In the genomic region with DNA sequence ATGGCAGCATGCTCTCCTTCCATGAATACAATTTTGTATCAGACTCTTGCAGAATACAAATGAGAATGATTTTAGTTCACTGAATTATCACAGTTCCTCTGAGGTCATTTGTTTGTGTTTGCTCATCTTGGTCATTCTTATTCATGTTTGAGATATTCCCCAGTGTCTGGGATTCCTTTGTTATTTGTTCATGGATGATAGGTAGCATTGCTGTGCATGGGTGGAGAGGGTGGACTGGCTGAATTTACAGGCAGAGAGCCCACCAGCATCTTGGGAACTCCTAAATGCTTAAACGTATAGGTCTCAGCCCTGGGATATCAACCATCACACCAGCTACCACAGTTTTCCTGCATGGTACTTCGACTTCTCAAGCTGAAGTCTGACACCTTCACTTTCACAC, we compare ENCODE assay signal across 26 cellular contexts.
DNase-seq lines count a peak whose midpoint lies in the region; ATAC-seq and TF ChIP-seq lines count a peak whose summit lies in the region.
"Had no signal": no experiment of that assay in that cellular context is flagged by ENCODE, and none has a peak within 500 bp of the region (broad histone marks: within the 10 kb centered on the region; RNA-seq: fewer than 3 reads in every experiment).

No MANE protein-coding gene starts in this region.

- H3K27ac ChIP-seq in mammary epithelial cell (ENCODE audit: insufficient read depth, low read depth, low read length) (no peak overlapping the region), breast epithelium (no peak overlapping the region), substantia nigra (ENCODE audit: low read depth, low read length, poor library complexity, severe bottlenecking) (no peak overlapping the region), esophagus squamous epithelium (no peak overlapping the region)
- H3K27ac ChIP-seq: lower lobe of right lung, PC-9, right lobe of liver, tibial artery had no signal

- no peak for TF ChIP-seq CTCF in mammary epithelial cell (conservative IDR thresholded peaks at IDR 0.05 in 1 of 2, IDR thresholded peaks at IDR 0.05 in 1 of 2; ENCODE audit: extremely low read depth in 1 of 2, insufficient read depth in 1 of 2, low read depth in 1 of 2, low read length in 2 of 2)
- no peak for TF ChIP-seq CTCF in breast epithelium (IDR thresholded peaks at IDR 0.05)
- TF ChIP-seq CTCF in esophagus squamous epithelium (IDR thresholded peaks at IDR 0.05), result no peak

- CTCF ChIA-PET in mammary epithelial cell (lab: Charles Lee; ENCODE audit: low non-redundant PET), result no interaction called here

- H3K27me3 ChIP-seq in mammary epithelial cell (ENCODE audit: insufficient read depth, low read length) (no peaks in the 10 kb centered on the region), breast epithelium (no peaks in the 10 kb centered on the region), adipocyte (replicated peaks; ENCODE audit: control insufficient read depth, insufficient read depth, low read length) (no peaks in the 10 kb centered on the region), esophagus squamous epithelium (no peaks in the 10 kb centered on the region)
- H3K27me3 ChIP-seq: right lobe of liver, tibial artery had no signal

- DNase-seq in mammary epithelial cell (peak; percentile 36), breast epithelium (ENCODE audit: low spot score in 2 of 2) (no peak), adipocyte (ENCODE audit: low read depth) (peak; percentile 27), iris pigment epithelial cell (ENCODE audit: low read depth) (peak; percentile 71), substantia nigra (lab: John Stamatoyannopoulos, UW) (no peak), esophagus squamous epithelium (lab: John Stamatoyannopoulos, UW) (no peak)
- DNase-seq in activated CD8-positive, alpha-beta memory T cell treated with anti-CD3 and anti-CD28 coated beads for 24 hours, result no peak
- DNase-seq: 8988T; activated CD4-positive, alpha-beta T cell treated with anti-CD3 and anti-CD28 coated beads, Interleukin-2, amount 10 ng/mL, durations not matched to agents 7 days and 5 days; activated CD8-positive, alpha-beta memory T cell treated with anti-CD3 and anti-CD28 coated beads, Interleukin-2, amount 10 ng/mL, durations not matched to agents 7 days and 5 days; CD8-positive, alpha-beta memory T cell; effector CD8-positive, alpha-beta T cell; erythroblast; GDM1; GOT3; hypothalamus; KBM-7; lower lobe of right lung; NCI-H510A treated with DMSO at 0.1 percent for 48 hours; PC-9; posterior cingulate gyrus; right lobe of liver; stimulated activated CD4-positive, alpha-beta T cell treated with anti-CD3 and anti-CD28 coated beads, Interleukin-15, amount 100 ng/mL, for 24 hours; tibial artery had no signal

- peak overlapping the region; percentile 53 for H2AFZ ChIP-seq in mammary epithelial cell (ENCODE audit: low read depth, low read length)
- H2AFZ ChIP-seq: PC-9 had no signal

- 96% methylated on average over 2 of the region's 2 CpGs for WGBS in mammary epithelial cell (ENCODE audit: low coverage, missing lambda C conversion rate)
- 56 to 78% methylated on average over 2 of the region's 2 CpGs for WGBS in esophagus squamous epithelium, 2 donors

- no peak overlapping the region for H3K4me3 ChIP-seq in mammary epithelial cell (replicated peaks in 1 of 3; ENCODE audit: insufficient read depth in 1 of 3, low read depth in 2 of 3, low read length in 3 of 3)
- no peak overlapping the region for H3K4me3 ChIP-seq in breast epithelium
- no peak overlapping the region for H3K4me3 ChIP-seq in adipocyte (ENCODE audit: low read length)
- H3K4me3 ChIP-seq in esophagus squamous epithelium, result no peak overlapping the region
- H3K4me3 ChIP-seq: lower lobe of right lung, PC-9, right lobe of liver, tibial artery had no signal

- intact Hi-C loops in mammary epithelial cell (cut with micrococcal nuclease) (no loop called here), breast epithelium (cut with DNase I; ENCODE audit: low total_unique reads) (no loop called here), esophagus squamous epithelium (cut with DNase I) (no loop called here)

- H3K79me2 ChIP-seq in mammary epithelial cell (ENCODE audit: insufficient read depth, low read length), result no peaks in the 10 kb centered on the region

- H4K20me1 ChIP-seq in mammary epithelial cell (ENCODE audit: insufficient read depth, low read length), result no peaks in the 10 kb centered on the region

- BruUV-seq in mammary epithelial cell (replicated peaks; lab: Mats Ljungman, UMichigan), result no TSS peak

- in situ Hi-C loops in mammary epithelial cell (cut with MboI; ENCODE audit: low sequenced_read_pairs in 2 of 2), result no loop called here

- H3K4me1 ChIP-seq in mammary epithelial cell (ENCODE audit: insufficient read depth, low read length) (peaks cover 6% of the 10 kb centered on the region), breast epithelium (no peaks in the 10 kb centered on the region), adipocyte (ENCODE audit: control insufficient read depth, insufficient read depth, low read length) (no peaks in the 10 kb centered on the region), esophagus squamous epithelium (no peaks in the 10 kb centered on the region)
- H3K4me1 ChIP-seq: lower lobe of right lung, right lobe of liver, tibial artery had no signal

- no peaks in the 10 kb centered on the region for H3K36me3 ChIP-seq in mammary epithelial cell (ENCODE audit: insufficient read depth, low read length)
- no peaks in the 10 kb centered on the region for H3K36me3 ChIP-seq in breast epithelium
- H3K36me3 ChIP-seq in adipocyte (ENCODE audit: control insufficient read depth, insufficient read depth, low read length, severe bottlenecking), result no peaks in the 10 kb centered on the region
- H3K36me3 ChIP-seq in esophagus squamous epithelium, result no peaks in the 10 kb centered on the region
- H3K36me3 ChIP-seq: lower lobe of right lung, right lobe of liver, tibial artery had no signal

- dilution Hi-C loops in mammary epithelial cell (cut with HindIII; ENCODE audit: low sequenced_read_pairs), result no loop called here

- H3K9me3 ChIP-seq in mammary epithelial cell (replicated peaks; ENCODE audit: insufficient read depth, low read length) (peaks cover 3% of the 10 kb centered on the region), breast epithelium (peaks cover under 1 to 9% of the 10 kb centered on the region in 2 donors), adipocyte (ENCODE audit: control insufficient read depth, low read length) (peaks cover 6% of the 10 kb centered on the region), esophagus squamous epithelium (peaks cover 0 to under 1% (median under 1%) of the 10 kb centered on the region in 3 donors)
- H3K9me3 ChIP-seq: right lobe of liver had no signal

- ATAC-seq in GM19452 (IDR thresholded peaks at IDR 0.05; ENCODE audit: unreplicated experiment), result no peak
- ATAC-seq: activated CD8-positive, alpha-beta memory T cell treated with anti-CD3 and anti-CD28 coated beads, Interleukin-2, amount 10 ng/mL, durations not matched to agents 7 days and 5 days; activated naive CD4-positive, alpha-beta T cell treated with anti-CD3 and anti-CD28 coated beads, Interleukin-2, amount 50 U/mL, for 72 hours; lower lobe of right lung; right lobe of liver had no signal

- no peak for TF ChIP-seq POLR2A in breast epithelium (IDR thresholded peaks at IDR 0.05)
- TF ChIP-seq POLR2A in esophagus squamous epithelium (IDR thresholded peaks at IDR 0.05), result no peak

- H3K9ac ChIP-seq in mammary epithelial cell (ENCODE audit: insufficient read depth, low read length) (no peak overlapping the region), adipocyte (ENCODE audit: low read length) (no peak overlapping the region)

- H3K4me2 ChIP-seq in mammary epithelial cell (ENCODE audit: insufficient read depth, low read depth, low read length), result no peak overlapping the region
- H3K4me2 ChIP-seq: PC-9 had no signal

Comparison
In these comparisons a context has a peak if more than half of its experiments do, and no peak if none do; other contexts are left out.
1. DNase-seq: peak in mammary epithelial cell (single experiment), adipocyte (single experiment) and iris pigment epithelial cell (single experiment); none in breast epithelium (0 of 2), activated CD8-positive, alpha-beta memory T cell treated with anti-CD3 and anti-CD28 coated beads for 24 hours (single experiment), substantia nigra (0 of 49) and esophagus squamous epithelium (single experiment).